31 cellular contexts compared by ENCODE assay signal in genomic region chr10:128337860-128338378, GRCh38.
A peak's percentile ranks its signal among the peaks of the same experiment; 100 is the strongest.
DNase-seq lines count a peak whose midpoint lies in the region; ATAC-seq and TF ChIP-seq lines count a peak whose summit lies in the region.
"Had no signal": no experiment of that assay in that cellular context is flagged by ENCODE, and none has a peak within 500 bp of the region (broad histone marks: within the 10 kb centered on the region; RNA-seq: fewer than 3 reads in every experiment).

No MANE protein-coding gene starts in this region.

- peak in 5 of 8 donors; percentile 27 to 71 (median 53) for ATAC-seq in heart right ventricle
- no peak for ATAC-seq in HG03196 (IDR thresholded peaks at IDR 0.05; ENCODE audit: unreplicated experiment)
- ATAC-seq: activated CD8-positive, alpha-beta memory T cell treated with anti-CD3 and anti-CD28 coated beads, Interleukin-2, amount 10 ng/mL, durations not matched to agents 7 days and 5 days; foreskin keratinocyte had no signal

- peaks cover 0 to 3% (median 0%) of the 10 kb centered on the region in 11 donors for H3K9me3 ChIP-seq in heart right ventricle
- H3K9me3 ChIP-seq: Caco-2, esophagus muscularis mucosa, SJSA1, tibial artery had no signal

- TF ChIP-seq CTCF in heart right ventricle (IDR thresholded peaks at IDR 0.05), result no peak
- no peak for TF ChIP-seq CTCF in endothelial cell (IDR thresholded peaks at IDR 0.05; ENCODE audit: unreplicated experiment)

- H3K27ac Mint-ChIP-seq in endothelial cell (ENCODE audit: unreplicated experiment), result no peak overlapping the region
- H3K27ac Mint-ChIP-seq: activated B cell treated with CpG ODN at 0.5 μM for 24 hours; activated CD8-positive, alpha-beta memory T cell treated with anti-CD3 and anti-CD28 coated beads, Interleukin-2, amount 10 ng/mL, durations not matched to agents 7 days and 5 days; nephron progenitor cell had no signal

- DNase-seq in DMS 273 (lab: John Stamatoyannopoulos, UW; ENCODE audit: unreplicated experiment) (peak; percentile 18), DMS 273 treated with DMSO at 0.1 percent for 48 hours (lab: John Stamatoyannopoulos, UW) (no peak), heart right ventricle (peak; percentile 16 to 58), pons (ENCODE audit: low spot score) (peak; percentile 1), ureter (ENCODE audit: low spot score) (peak; percentile 70), endothelial cell (ENCODE audit: low spot score) (no peak)
- no peak for DNase-seq in activated CD8-positive, alpha-beta memory T cell treated with anti-CD3 and anti-CD28 coated beads, Interleukin-2, amount 50 U/mL, for 48 hours
- DNase-seq: activated B cell treated with CpG ODN at 0.5 μM for 24 hours; activated CD4-positive, alpha-beta T cell treated with anti-CD3 and anti-CD28 coated beads, Interleukin-2, amount 50 U/mL, for 1 hour; activated CD8-positive, alpha-beta memory T cell treated with anti-CD3 and anti-CD28 coated beads, Interleukin-2, amount 10 ng/mL, durations not matched to agents 7 days and 5 days; activated naive CD4-positive, alpha-beta T cell treated with Interleukin-2 at 50 U/mL for 16 hours; activated T-cell treated with anti-CD3 and anti-CD28 coated beads, Interleukin-2, amount 50 U/mL, for 48 hours; Caco-2; dermis blood vessel endothelial cell; DND-41; foreskin keratinocyte; GM23248; Karpas-422; kidney glomerular epithelial cell; mammary epithelial cell; NCI-H748 treated with DMSO at 0.1 percent for 48 hours; nephron progenitor cell; stimulated activated CD4-positive, alpha-beta T cell treated with anti-CD3 and anti-CD28 coated beads, Interleukin-12 subunit alpha, Interleukin-12 subunit beta, amount 100 ng/mL, for 4 hours; stimulated activated CD4-positive, alpha-beta T cell treated with anti-CD3 and anti-CD28 coated beads, Interleukin-2, amount 100 ng/mL, for 48 hours; T-helper 1 cell had no signal

- no peak overlapping the region for H3K4me3 Mint-ChIP-seq in endothelial cell (ENCODE audit: unreplicated experiment)
- H3K4me3 Mint-ChIP-seq: activated B cell treated with CpG ODN at 0.5 μM for 24 hours; activated CD8-positive, alpha-beta memory T cell treated with anti-CD3 and anti-CD28 coated beads, Interleukin-2, amount 10 ng/mL, durations not matched to agents 7 days and 5 days; central memory CD8-positive, alpha-beta T cell; nephron progenitor cell had no signal

- intact Hi-C loops in heart right ventricle (cut with DNase I), result no loop called here

- peak overlapping the region in 1 of 10 donors; percentile 25 for H3K27ac ChIP-seq in heart right ventricle
- H3K27ac ChIP-seq: 22Rv1, esophagus muscularis mucosa, foreskin keratinocyte, GM23248, SJSA1, tibial artery had no signal

- H3K4me1 ChIP-seq in heart right ventricle, result peaks cover 0 to 20% (median 0%) of the 10 kb centered on the region in 9 donors
- H3K4me1 ChIP-seq: Caco-2, esophagus muscularis mucosa, foreskin keratinocyte, SJSA1 had no signal

- H3K36me3 ChIP-seq in heart right ventricle, result no peaks in the 10 kb centered on the region
- H3K36me3 ChIP-seq: esophagus muscularis mucosa, SJSA1, tibial artery had no signal

- H3K4me3 ChIP-seq in heart right ventricle, result no peak overlapping the region
- H3K4me3 ChIP-seq: esophagus muscularis mucosa, GM23248, SJSA1, tibial artery had no signal

- H3K9me3 Mint-ChIP-seq in endothelial cell (ENCODE audit: unreplicated experiment), result no peaks in the 10 kb centered on the region
- H3K9me3 Mint-ChIP-seq: activated B cell treated with CpG ODN at 0.5 μM for 24 hours; central memory CD8-positive, alpha-beta T cell; nephron progenitor cell had no signal

- H3K36me3 Mint-ChIP-seq in endothelial cell (ENCODE audit: low read depth, unreplicated experiment), result no peaks in the 10 kb centered on the region
- H3K36me3 Mint-ChIP-seq: activated CD8-positive, alpha-beta memory T cell treated with anti-CD3 and anti-CD28 coated beads, Interleukin-2, amount 10 ng/mL, durations not matched to agents 7 days and 5 days had no signal

- no peaks in the 10 kb centered on the region for H3K27me3 Mint-ChIP-seq in endothelial cell (ENCODE audit: unreplicated experiment)

- peaks cover 0 to 13% (median 0%) of the 10 kb centered on the region in 7 donors for H3K27me3 ChIP-seq in heart right ventricle
- H3K27me3 ChIP-seq: esophagus muscularis mucosa, foreskin keratinocyte, SJSA1, tibial artery had no signal

- 29 to 33% methylated on average over 7 of the region's 7 CpGs for WGBS in heart right ventricle, 2 donors

- no peaks in the 10 kb centered on the region for H3K4me1 Mint-ChIP-seq in endothelial cell (ENCODE audit: unreplicated experiment)
- H3K4me1 Mint-ChIP-seq: activated B cell treated with CpG ODN at 0.5 μM for 24 hours; activated CD8-positive, alpha-beta memory T cell treated with anti-CD3 and anti-CD28 coated beads, Interleukin-2, amount 10 ng/mL, durations not matched to agents 7 days and 5 days; central memory CD8-positive, alpha-beta T cell had no signal

Comparison
In these comparisons a context has a peak if more than half of its experiments do, and no peak if none do; other contexts are left out.
1. DNase-seq: peak in DMS 273 (single experiment), heart right ventricle (2 of 2), pons (single experiment) and ureter (single experiment); none in DMS 273 treated with DMSO at 0.1 percent for 48 hours (single experiment), activated CD8-positive, alpha-beta memory T cell treated with anti-CD3 and anti-CD28 coated beads, Interleukin-2, amount 50 U/mL, for 48 hours (single experiment) and endothelial cell (single experiment).